In the genomic region with DNA sequence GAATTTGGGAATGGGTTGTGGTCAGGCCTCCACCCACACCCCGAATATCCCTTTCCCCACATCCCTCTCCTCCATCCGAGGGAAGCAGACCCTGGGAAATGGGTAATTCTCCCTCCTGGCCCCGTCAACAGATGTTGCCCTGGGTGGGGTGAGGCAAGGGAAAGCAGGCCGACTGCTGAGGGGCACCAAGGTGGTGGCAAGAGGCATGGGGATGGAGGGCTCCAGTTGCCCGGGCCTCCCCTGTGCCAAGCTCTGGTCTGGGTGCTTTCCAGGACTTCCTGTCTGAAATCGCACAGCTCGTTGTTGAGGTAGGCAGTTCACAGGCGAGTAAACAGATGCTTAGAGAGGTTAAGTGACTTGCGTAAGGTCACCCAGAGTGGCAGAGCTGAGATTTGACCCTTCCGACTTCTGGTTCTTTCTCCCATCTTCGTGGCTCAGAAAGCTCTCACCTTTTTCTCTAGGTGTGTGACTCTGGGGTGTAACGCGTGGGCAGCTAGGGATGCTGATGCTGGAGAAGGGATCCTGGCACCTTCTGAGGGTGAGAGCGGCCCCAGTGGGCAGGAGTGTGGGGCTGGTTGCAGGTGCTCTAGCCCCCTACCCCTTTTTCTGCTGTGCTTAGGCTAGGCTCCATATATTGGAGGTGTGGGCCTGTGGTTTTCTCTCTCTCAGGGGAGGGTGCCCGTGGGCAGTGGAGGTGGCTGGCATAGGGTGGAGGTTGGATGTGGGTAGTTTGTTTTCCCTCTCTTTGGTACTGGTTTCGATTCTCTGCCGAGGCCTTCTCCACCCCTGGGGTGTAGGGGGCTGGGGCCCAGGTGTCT, we compare ENCODE assay signal across 9 cellular contexts. TPM values are rescaled to one million over a fixed set of nuclear protein-coding genes. Genes with fewer than 3 reads are reported as not detected.
DNase-seq lines count a peak whose midpoint lies in the region; ATAC-seq and TF ChIP-seq lines count a peak whose summit lies in the region.
"Had no signal": no experiment of that assay in that cellular context is flagged by ENCODE, and none has a peak within 500 bp of the region (broad histone marks: within the 10 kb centered on the region; RNA-seq: fewer than 3 reads in every experiment).

No MANE protein-coding gene starts in this region.

- H3K9me3 Mint-ChIP-seq in T-helper 1 cell treated with Interleukin-12 subunit alpha and Interleukin-12 subunit beta and Interleukin-4 antibody, amounts not matched to agents 30 μg/mL and 1 μg/mL, for 36 hours, result no peaks in the 10 kb centered on the region
- no peaks in the 10 kb centered on the region for H3K9me3 Mint-ChIP-seq in H9

- H3K4ac ChIP-seq in H9 (ENCODE audit: low read depth, low read length), result no peak overlapping the region

- no peak overlapping the region for H3K18ac ChIP-seq in H9 (ENCODE audit: insufficient read length, low read depth, low read length)

- H3T11ph ChIP-seq in H9 (ENCODE audit: low read length), result no peak overlapping the region

- H3K36me3 Mint-ChIP-seq in T-helper 1 cell treated with Interleukin-12 subunit alpha and Interleukin-12 subunit beta and Interleukin-4 antibody, amounts not matched to agents 30 μg/mL and 1 μg/mL, for 36 hours (ENCODE audit: low read depth), result peaks cover 5% of the 10 kb centered on the region
- H3K36me3 Mint-ChIP-seq in H9 (ENCODE audit: insufficient read depth in 1 of 3, low read depth in 3 of 3), result peaks cover 1 to 2% (median 2%) of the 10 kb centered on the region in 3 experiments

- H3K9me3 ChIP-seq in duodenal mucosa (ENCODE audit: control insufficient read depth in 1 of 2, low read length in 2 of 2) (no peaks in the 10 kb centered on the region), gastrocnemius medialis (no peaks in the 10 kb centered on the region), H9 (ENCODE audit: control insufficient read depth, low read depth, low read length) (no peaks in the 10 kb centered on the region)

- H4K5ac ChIP-seq in H9 (ENCODE audit: insufficient read length, low read depth, low read length), result no peak overlapping the region

- no peak overlapping the region for H4K91ac ChIP-seq in H9 (ENCODE audit: insufficient read length, low read depth, low read length)

- H3K9ac ChIP-seq in duodenal mucosa (ENCODE audit: low read depth in 1 of 2, low read length in 2 of 2), result peak overlapping the region; percentile 30 to 47
- H3K9ac ChIP-seq in H9 (ENCODE audit: extremely low read depth, insufficient read length, low read length), result no peak overlapping the region

- H3K4me1 ChIP-seq in duodenal mucosa (ENCODE audit: control insufficient read depth in 1 of 2, insufficient read depth in 2 of 2, low read length in 2 of 2) (peaks cover 82 to 86% of the 10 kb centered on the region in 2 donors), gastrocnemius medialis (peaks cover 100% of the 10 kb centered on the region in 2 donors), H9 (ENCODE audit: insufficient read depth, low read length) (no peaks in the 10 kb centered on the region; the same call in 1 of the 2 replicates)

- H3K56ac ChIP-seq in H9 (ENCODE audit: insufficient read length, low read depth, low read length), result no peak overlapping the region

- DNase-seq in gastrocnemius medialis (peak in 1 of 2 donors; percentile 72), H9 (no peak), pons (ENCODE audit: low spot score) (no peak), HK-2 (ENCODE audit: unreplicated experiment) (no peak)

- H2BK120ac ChIP-seq in H9 (ENCODE audit: low read depth, low read length, poor library complexity, severe bottlenecking), result no peak overlapping the region

- ATAC-seq in GM18868 (IDR thresholded peaks at IDR 0.05; ENCODE audit: unreplicated experiment) (peak; percentile 24), gastrocnemius medialis (no peak), esophagus mucosa (no peak)

- no peak overlapping the region for H2AK5ac ChIP-seq in H9 (ENCODE audit: insufficient read length, low read length)

- H4K8ac ChIP-seq in H9 (replicated peaks; ENCODE audit: insufficient read length, low read depth, low read length), result no peak overlapping the region

- WGBS in H9 (ENCODE audit: extremely low coverage, insufficient read length, low lambda C conversion rate), result no CpG with 5 or more reads among the region's 17 CpGs

- H2BK20ac ChIP-seq in H9 (ENCODE audit: low read depth, low read length, poor library complexity, severe bottlenecking), result no peak overlapping the region

- H3K27ac ChIP-seq in duodenal mucosa (ENCODE audit: low read depth, low read length) (peak overlapping the region; percentile 76), gastrocnemius medialis (peak overlapping the region; percentile 95 to 100 (median 98)), H9 (ENCODE audit: insufficient read length, low read depth, low read length) (no peak overlapping the region)
- H3K27ac ChIP-seq: VCaP had no signal

- no peak overlapping the region for H2BK5ac ChIP-seq in H9 (ENCODE audit: insufficient read length, low read length)

- peak overlapping the region; percentile 99 for H3K27ac Mint-ChIP-seq in T-helper 1 cell treated with Interleukin-12 subunit alpha and Interleukin-12 subunit beta and Interleukin-4 antibody, amounts not matched to agents 30 μg/mL and 1 μg/mL, for 36 hours
- H3K27ac Mint-ChIP-seq in H9, result no peak overlapping the region

- H2BK12ac ChIP-seq in H9 (ENCODE audit: insufficient read length, low read depth, low read length), result no peak overlapping the region

- H3K4me2 ChIP-seq in H9 (ENCODE audit: insufficient read depth, insufficient read length, low read length), result no peak overlapping the region

- H3K4me3 Mint-ChIP-seq in T-helper 1 cell treated with Interleukin-12 subunit alpha and Interleukin-12 subunit beta and Interleukin-4 antibody, amounts not matched to agents 30 μg/mL and 1 μg/mL, for 36 hours, result peak overlapping the region; percentile 79
- H3K4me3 Mint-ChIP-seq in H9, result no peak overlapping the region

- H4K20me1 ChIP-seq in H9 (ENCODE audit: control insufficient read depth, insufficient read depth, insufficient read length), result no peaks in the 10 kb centered on the region

- no peak overlapping the region for H2AFZ ChIP-seq in H9 (ENCODE audit: low read length)

- H2BK15ac ChIP-seq in H9 (ENCODE audit: low read depth, low read length), result no peak overlapping the region

- no peaks in the 10 kb centered on the region for H3K27me3 ChIP-seq in duodenal mucosa (ENCODE audit: control insufficient read depth in 1 of 2, insufficient read depth in 2 of 2, low read length in 2 of 2)
- H3K27me3 ChIP-seq in gastrocnemius medialis, result no peaks in the 10 kb centered on the region
- H3K27me3 ChIP-seq in H9 (ENCODE audit: insufficient read depth, low read length), result no peaks in the 10 kb centered on the region

- H3K36me3 ChIP-seq in duodenal mucosa (ENCODE audit: control insufficient read depth in 1 of 2, insufficient read depth in 2 of 2, low read length in 2 of 2), result peaks cover under 1 to 5% of the 10 kb centered on the region in 2 donors
- no peaks in the 10 kb centered on the region for H3K36me3 ChIP-seq in gastrocnemius medialis

- H3K4me1 Mint-ChIP-seq in T-helper 1 cell treated with Interleukin-12 subunit alpha and Interleukin-12 subunit beta and Interleukin-4 antibody, amounts not matched to agents 30 μg/mL and 1 μg/mL, for 36 hours (ENCODE audit: low read depth), result peaks cover 83% of the 10 kb centered on the region
- peaks cover 22 to 32% of the 10 kb centered on the region in 2 experiments for H3K4me1 Mint-ChIP-seq in H9

- in situ Hi-C loops in gastrocnemius medialis (cut with MboI; ENCODE audit: low sequenced_read_pairs in 4 of 4), result no loop called here

- TF ChIP-seq CTCF in gastrocnemius medialis (IDR thresholded peaks at IDR 0.05 in 4 of 5, conservative IDR thresholded peaks at IDR 0.05 in 1 of 5) (no peak), H9 (conservative IDR thresholded peaks at IDR 0.05) (no peak)

- intact Hi-C loops in gastrocnemius medialis (cut with DNase I; ENCODE audit: low total_unique reads), result no loop called here

- H3K79me1 ChIP-seq in H9 (ENCODE audit: insufficient read depth, low read depth, low read length, poor library complexity, severe bottlenecking), result no peaks in the 10 kb centered on the region

- H3K23ac ChIP-seq in H9 (ENCODE audit: insufficient read length, low read depth, low read length), result no peak overlapping the region

- H3K79me2 ChIP-seq in H9 (ENCODE audit: insufficient read depth, low read length), result peaks cover 3% of the 10 kb centered on the region; the same call in 1 of the 2 replicates

- H3K23me2 ChIP-seq in H9 (ENCODE audit: insufficient read length, low read depth, low read length, poor library complexity, severe bottlenecking), result no peaks in the 10 kb centered on the region

- no peak overlapping the region for H3K14ac ChIP-seq in H9 (ENCODE audit: insufficient read depth, low read length)

- peak overlapping the region; percentile 1 to 28 for H3K4me3 ChIP-seq in duodenal mucosa (ENCODE audit: low read depth in 1 of 2, low read length in 2 of 2)
- H3K4me3 ChIP-seq in gastrocnemius medialis, result peak overlapping the region in 1 of 4 donors; percentile 6

- TF ChIP-seq POLR2A in gastrocnemius medialis (IDR thresholded peaks at IDR 0.05), result no peak

- H3K27me3 Mint-ChIP-seq in T-helper 1 cell treated with Interleukin-12 subunit alpha and Interleukin-12 subunit beta and Interleukin-4 antibody, amounts not matched to agents 30 μg/mL and 1 μg/mL, for 36 hours (ENCODE audit: low read depth), result no peaks in the 10 kb centered on the region
- H3K27me3 Mint-ChIP-seq in H9 (ENCODE audit: low read depth), result peaks cover 11% of the 10 kb centered on the region

RNA-seq across cellular contexts. Expression of a gene that starts 17.2 kb away (rescaled TPM):
- 10 to 100 TPM; 20.3 to 67.0 (median 48.4) TPM for total RNA-seq in gastrocnemius medialis
- 16.7 and 17.6 TPM in 2 replicates for total RNA-seq in H9 (2021)
- 8.2 TPM for total RNA-seq in esophagus mucosa

RNA-seq across cellular contexts. Expression of a gene that starts 38.3 kb away (rescaled TPM):
- 1 to 10 TPM in 1 of 4 donors, under 1 TPM in 1, not detected in 2; 0.98 to 1.2 TPM for total RNA-seq in gastrocnemius medialis
- total RNA-seq in H9 (2021), result not detected in 2 replicates
- total RNA-seq in esophagus mucosa, result 0.28 TPM

RNA-seq across cellular contexts. Expression of a gene that starts 38.5 kb away (rescaled TPM):
- total RNA-seq in gastrocnemius medialis (under 1 TPM in 3 of 4 donors, not detected in 1; 0.27 to 0.75 (median 0.66) TPM), H9 (2021) (131 and 141 TPM in 2 replicates), esophagus mucosa (12.8 TPM)
